9 cellular contexts compared by ENCODE assay signal in genomic region chr2:71460595-71461303, GRCh38. TPM values are rescaled to one million over a fixed set of nuclear protein-coding genes. Genes with fewer than 3 reads are reported as not detected.
DNase-seq lines count a peak whose midpoint lies in the region; ATAC-seq and TF ChIP-seq lines count a peak whose summit lies in the region.
"Had no signal": no experiment of that assay in that cellular context is flagged by ENCODE, and none has a peak within 500 bp of the region (broad histone marks: within the 10 kb centered on the region; RNA-seq: fewer than 3 reads in every experiment).

No MANE protein-coding gene starts in this region.

- TF ChIP-seq CTCF in RWPE2 (IDR thresholded peaks at IDR 0.05; ENCODE audit: poor library complexity, severe bottlenecking): peak; percentile 64
- peak; percentile 88 for TF ChIP-seq CTCF in glutamatergic neuron (IDR thresholded peaks at IDR 0.05; ENCODE audit: partially characterized antibody, unreplicated experiment)
- TF ChIP-seq CTCF in smooth muscle cell (IDR thresholded peaks at IDR 0.05; ENCODE audit: borderline replicate concordance, insufficient read depth, poor library complexity, severe bottlenecking): peak; percentile 56
- no peak for TF ChIP-seq CTCF in GM13976 (IDR thresholded peaks at IDR 0.05; ENCODE audit: borderline replicate concordance, control extremely low read depth, extremely low read depth, insufficient read depth, missing control alignments)

- no peaks in the 10 kb centered on the region for H3K79me2 ChIP-seq in smooth muscle cell (ENCODE audit: low read depth)

- peaks cover 5% of the 10 kb centered on the region for H3K36me3 Mint-ChIP-seq in glutamatergic neuron (ENCODE audit: unreplicated experiment)

- no peak overlapping the region for H3K27ac Mint-ChIP-seq in glutamatergic neuron (ENCODE audit: unreplicated experiment)
- H3K27ac Mint-ChIP-seq: activated B cell treated with CpG ODN at 0.5 μM for 24 hours had no signal

- no peaks in the 10 kb centered on the region for H3K9me3 ChIP-seq in RWPE2 (ENCODE audit: severe bottlenecking)
- no peaks in the 10 kb centered on the region for H3K9me3 ChIP-seq in smooth muscle cell (replicated peaks; ENCODE audit: low read depth)

- H3K4me3 Mint-ChIP-seq in glutamatergic neuron (ENCODE audit: unreplicated experiment): no peak overlapping the region
- H3K4me3 Mint-ChIP-seq: activated B cell treated with CpG ODN at 0.5 μM for 24 hours had no signal

- peaks cover 3% of the 10 kb centered on the region for H3K9me3 Mint-ChIP-seq in glutamatergic neuron (ENCODE audit: unreplicated experiment)
- H3K9me3 Mint-ChIP-seq: activated B cell treated with CpG ODN at 0.5 μM for 24 hours had no signal

- H3K27ac ChIP-seq in RWPE2 (ENCODE audit: poor library complexity, severe bottlenecking) (no peak overlapping the region), smooth muscle cell (ENCODE audit: low read depth) (no peak overlapping the region)

- H3K9ac ChIP-seq in smooth muscle cell (ENCODE audit: low read depth): no peak overlapping the region

- peaks cover 8% of the 10 kb centered on the region for H3K27me3 ChIP-seq in RWPE2 (ENCODE audit: insufficient read depth, poor library complexity, severe bottlenecking)
- peaks cover 28% of the 10 kb centered on the region for H3K27me3 ChIP-seq in smooth muscle cell (ENCODE audit: low read depth)

- H3K36me3 ChIP-seq in RWPE2 (ENCODE audit: low read depth) (no peaks in the 10 kb centered on the region), smooth muscle cell (ENCODE audit: low read depth) (no peaks in the 10 kb centered on the region)

- ATAC-seq in RWPE2 (ENCODE audit: low read depth) (no peak), HG03354 (IDR thresholded peaks at IDR 0.05; ENCODE audit: poor library complexity, severe bottlenecking, unreplicated experiment) (no peak)

- no peak overlapping the region for H3K4me2 ChIP-seq in smooth muscle cell

- peak; percentile 57 for DNase-seq in DMS 273 (lab: John Stamatoyannopoulos, UW; ENCODE audit: unreplicated experiment)
- DNase-seq in DMS 273 treated with DMSO at 0.1 percent for 48 hours (lab: John Stamatoyannopoulos, UW): no peak
- DNase-seq in RWPE2 (ENCODE audit: low spot score): no peak
- DNase-seq in glutamatergic neuron: no peak
- DNase-seq in smooth muscle cell (lab: John Stamatoyannopoulos, UW; ENCODE audit: unreplicated experiment): no peak
- no peak for DNase-seq in occipital lobe (lab: John Stamatoyannopoulos, UW)
- no peak for DNase-seq in GM13976 (ENCODE audit: low spot score)
- DNase-seq: activated B cell treated with CpG ODN at 0.5 μM for 24 hours had no signal

- no peaks in the 10 kb centered on the region for H4K20me1 ChIP-seq in smooth muscle cell (ENCODE audit: low read depth)

- H3F3A ChIP-seq in smooth muscle cell (ENCODE audit: low read depth): no peaks in the 10 kb centered on the region

- H3K4me3 ChIP-seq in RWPE2 (ENCODE audit: severe bottlenecking) (no peak overlapping the region), smooth muscle cell (no peak overlapping the region)

- H3K27me3 Mint-ChIP-seq in glutamatergic neuron (ENCODE audit: unreplicated experiment): peaks cover 7% of the 10 kb centered on the region

- peaks cover 28% of the 10 kb centered on the region for H3K4me1 Mint-ChIP-seq in glutamatergic neuron (ENCODE audit: low read depth, unreplicated experiment)

- in situ Hi-C loops in GM13976 (cut with MboI; ENCODE audit: low sequenced_read_pairs, unreplicated experiment): no loop called here

- H3K4me1 ChIP-seq in RWPE2 (ENCODE audit: insufficient read depth, poor library complexity, severe bottlenecking): no peaks in the 10 kb centered on the region
- H3K4me1 ChIP-seq in smooth muscle cell (ENCODE audit: low read depth): peaks cover 6% of the 10 kb centered on the region

- WGBS in smooth muscle cell (ENCODE audit: low lambda C conversion rate): 47% methylated on average over 9 of the region's 9 CpGs

- H2AFZ ChIP-seq in smooth muscle cell (ENCODE audit: low read depth): no peak overlapping the region

RNA-seq across cellular contexts. Expression of gene DYSF, which starts 7.4 kb away (rescaled TPM):
- total RNA-seq in glutamatergic neuron (ENCODE audit: unreplicated experiment) (11.1 TPM), smooth muscle cell (1.6 and 2.1 TPM in 2 replicates), occipital lobe (0.47 TPM)
- polyA plus RNA-seq in smooth muscle cell: 0.64 and 2.5 TPM in 2 replicates
